ENCODE assay signal across 18 cellular contexts in the genomic region with DNA sequence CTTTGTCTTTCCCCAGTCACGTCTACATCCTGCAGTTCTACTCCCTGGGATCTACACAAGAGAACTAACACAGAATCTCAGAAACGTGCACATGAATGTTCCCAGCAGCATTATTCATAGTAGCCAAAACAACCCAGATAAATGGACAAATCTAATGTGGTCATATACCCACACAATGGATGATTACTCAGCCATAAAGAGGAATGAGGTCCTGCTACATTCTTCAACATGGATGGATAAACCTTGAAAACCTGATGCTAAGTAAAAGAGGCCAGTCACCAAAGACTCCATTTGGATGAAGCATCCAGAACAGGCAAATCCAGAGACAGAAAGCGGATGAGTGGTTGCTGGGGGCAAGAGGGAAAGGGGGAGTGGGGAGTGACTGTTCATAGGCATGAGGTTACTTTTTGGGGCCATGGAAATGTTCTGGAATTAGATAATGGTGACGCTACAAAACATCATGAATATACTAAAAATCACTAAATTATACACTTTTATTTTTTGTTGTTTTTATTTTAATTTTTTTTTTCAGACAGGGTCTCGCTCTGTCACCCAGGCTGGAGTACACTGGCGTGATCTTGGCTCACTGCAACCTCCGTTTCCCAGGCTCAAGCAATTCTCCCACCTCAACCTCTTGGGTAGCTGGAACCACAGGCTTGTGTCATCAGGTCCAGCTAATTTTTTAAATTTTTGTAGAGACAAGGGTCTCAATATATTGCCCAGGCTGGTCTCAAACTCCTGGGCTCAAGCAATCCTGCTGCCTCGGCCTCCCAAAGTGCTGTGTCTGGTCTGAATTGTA. TPM values are rescaled to one million over a fixed set of nuclear protein-coding genes. Genes with fewer than 3 reads are reported as not detected.
DNase-seq lines count a peak whose midpoint lies in the region; ATAC-seq and TF ChIP-seq lines count a peak whose summit lies in the region.
"Had no signal": no experiment of that assay in that cellular context is flagged by ENCODE, and none has a peak within 500 bp of the region (broad histone marks: within the 10 kb centered on the region; RNA-seq: fewer than 3 reads in every experiment).

No MANE protein-coding gene starts in this region.

- peak overlapping the region; percentile 74 to 97 (median 95) for H3K27ac Mint-ChIP-seq in brain
- H3K27ac Mint-ChIP-seq: activated CD8-positive, alpha-beta T cell treated with anti-CD3 and anti-CD28 coated beads, Interleukin-2, amount 10 ng/mL, durations not matched to agents 7 days and 5 days; activated naive CD8-positive, alpha-beta T cell treated with anti-CD3 and anti-CD28 coated beads, Interleukin-2, amount 50 U/mL, for 24 hours; activated T-helper 1 cell treated with anti-CD3 and anti-CD28 coated beads, Interleukin-12 subunit alpha, Interleukin-12 subunit beta, Interleukin-2, Interleukin-4 antibody, amounts not matched to agents 30 ng/mL and 10 ng/mL and 1 ng/mL, durations not matched to agents 14 hours and 24 hours and 36 hours; CD8-positive, alpha-beta memory T cell; stimulated activated naive CD8-positive, alpha-beta T cell treated with anti-CD3 and anti-CD28 coated beads, Interleukin-15, Interleukin-2, amounts not matched to agents 100 ng/mL and 50 ng/mL, for 24 hours had no signal

- H3K27me3 ChIP-seq in PC-3 (ENCODE audit: low read length) = no peaks in the 10 kb centered on the region

- CTCF ChIA-PET in PC-3 (lab: Charles Lee) = interaction anchor here (0.7 kb wide), 1 partner anchor 58 kb away, joined by 3 read pairs; no protein-coding TSS in a partner anchor

- POLR2A ChIA-PET in PC-3 (lab: Charles Lee; ENCODE audit: unreplicated experiment) = no interaction called here

- no peak overlapping the region for H3K9ac ChIP-seq in PC-3 (ENCODE audit: low read length)

- H3K4me3 Mint-ChIP-seq in brain = no peak overlapping the region
- H3K4me3 Mint-ChIP-seq: activated CD8-positive, alpha-beta T cell treated with anti-CD3 and anti-CD28 coated beads, Interleukin-2, amount 10 ng/mL, durations not matched to agents 7 days and 5 days; activated naive CD8-positive, alpha-beta T cell treated with anti-CD3 and anti-CD28 coated beads, Interleukin-2, amount 50 U/mL, for 24 hours; activated T-helper 1 cell treated with anti-CD3 and anti-CD28 coated beads, Interleukin-12 subunit alpha, Interleukin-12 subunit beta, Interleukin-2, Interleukin-4 antibody, amounts not matched to agents 30 ng/mL and 10 ng/mL and 1 ng/mL, durations not matched to agents 14 hours and 24 hours and 36 hours; CD8-positive, alpha-beta memory T cell; stimulated activated naive CD8-positive, alpha-beta T cell treated with anti-CD3 and anti-CD28 coated beads, Interleukin-15, Interleukin-2, amounts not matched to agents 100 ng/mL and 50 ng/mL, for 24 hours had no signal

- no peak for TF ChIP-seq CTCF in PC-3 (conservative IDR thresholded peaks at IDR 0.05; ENCODE audit: low read depth, low read length)
- no peak for TF ChIP-seq CTCF in brain (conservative IDR thresholded peaks at IDR 0.05)

- H3K4me3 ChIP-seq in PC-3 (ENCODE audit: low read length) = no peak overlapping the region
- H3K4me3 ChIP-seq: mucosa of descending colon had no signal

- H3K9me2 ChIP-seq in PC-3 (replicated peaks; ENCODE audit: low read length) = no peaks in the 10 kb centered on the region

- no peaks in the 10 kb centered on the region for H3K4me1 ChIP-seq in PC-3 (ENCODE audit: insufficient read depth, low read length)

- H3K9me3 Mint-ChIP-seq in brain = no peaks in the 10 kb centered on the region
- H3K9me3 Mint-ChIP-seq: activated naive CD8-positive, alpha-beta T cell treated with anti-CD3 and anti-CD28 coated beads, Interleukin-2, amount 50 U/mL, for 24 hours; activated T-helper 1 cell treated with anti-CD3 and anti-CD28 coated beads, Interleukin-12 subunit alpha, Interleukin-12 subunit beta, Interleukin-2, Interleukin-4 antibody, amounts not matched to agents 30 ng/mL and 10 ng/mL and 1 ng/mL, durations not matched to agents 14 hours and 24 hours and 36 hours; CD8-positive, alpha-beta memory T cell; stimulated activated naive CD8-positive, alpha-beta T cell treated with anti-CD3 and anti-CD28 coated beads, Interleukin-15, Interleukin-2, amounts not matched to agents 100 ng/mL and 50 ng/mL, for 24 hours had no signal

- intact Hi-C loops in PC-3 (cut with micrococcal nuclease) (no loop called here), posterior vena cava (cut with DNase I) (no loop called here)

- H2AFZ ChIP-seq in PC-3 (ENCODE audit: low read length) = no peak overlapping the region

- ATAC-seq in PC-3 = no peak
- no peak for ATAC-seq in HG03457 (IDR thresholded peaks at IDR 0.05; ENCODE audit: unreplicated experiment)
- ATAC-seq: activated CD8-positive, alpha-beta T cell treated with anti-CD3 and anti-CD28 coated beads, Interleukin-2, amount 10 ng/mL, durations not matched to agents 7 days and 5 days; activated naive CD8-positive, alpha-beta T cell treated with anti-CD3 and anti-CD28 coated beads, Interleukin-2, amount 50 U/mL, for 24 hours; left lobe of liver had no signal

- no peaks in the 10 kb centered on the region for H4K20me1 ChIP-seq in PC-3 (ENCODE audit: low read length)

- no peaks in the 10 kb centered on the region for H3K79me2 ChIP-seq in PC-3 (ENCODE audit: low read length)

- peaks cover 63% of the 10 kb centered on the region for H3K4me1 Mint-ChIP-seq in brain

- H3K27me3 Mint-ChIP-seq in brain = no peaks in the 10 kb centered on the region
- H3K27me3 Mint-ChIP-seq: activated naive CD8-positive, alpha-beta T cell treated with anti-CD3 and anti-CD28 coated beads, Interleukin-2, amount 50 U/mL, for 24 hours; stimulated activated naive CD8-positive, alpha-beta T cell treated with anti-CD3 and anti-CD28 coated beads, Interleukin-15, Interleukin-2, amounts not matched to agents 100 ng/mL and 50 ng/mL, for 24 hours had no signal

- H3F3A ChIP-seq in PC-3 (ENCODE audit: low read length, unreplicated experiment) = no peaks in the 10 kb centered on the region

- H3K27ac ChIP-seq in PC-3 (ENCODE audit: low read length) = no peak overlapping the region
- peak overlapping the region; percentile 55 for H3K27ac ChIP-seq in substantia nigra (ENCODE audit: low read depth, low read length, poor library complexity, severe bottlenecking)

- no peaks in the 10 kb centered on the region for H3K9me3 ChIP-seq in PC-3 (ENCODE audit: low read length)
- H3K9me3 ChIP-seq: mucosa of descending colon had no signal

- H3K36me3 ChIP-seq in PC-3 (ENCODE audit: low read depth, low read length) = peaks cover 23% of the 10 kb centered on the region

- no peak overlapping the region for H3K4me2 ChIP-seq in PC-3 (ENCODE audit: low read length)

- BruUV-seq in PC-3 (replicated peaks; lab: Mats Ljungman, UMichigan) = no TSS peak

- peak; percentile 27 for DNase-seq in PC-3
- peak; percentile 90 for DNase-seq in kidney glomerular epithelial cell (lab: John Stamatoyannopoulos, UW)
- DNase-seq in substantia nigra (lab: John Stamatoyannopoulos, UW) = no peak
- DNase-seq in posterior vena cava (ENCODE audit: low spot score) = no peak
- DNase-seq in HK-2 (ENCODE audit: unreplicated experiment) = no peak
- no peak for DNase-seq in DMS153 treated with DMSO at 0.1 percent for 48 hours (lab: John Stamatoyannopoulos, UW; ENCODE audit: unreplicated experiment)
- DNase-seq: activated CD8-positive, alpha-beta T cell treated with anti-CD3 and anti-CD28 coated beads, Interleukin-2, amount 10 ng/mL, durations not matched to agents 7 days and 5 days; activated naive CD8-positive, alpha-beta T cell treated with anti-CD3 and anti-CD28 coated beads, Interleukin-2, amount 50 U/mL, for 24 hours; CD8-positive, alpha-beta memory T cell; foreskin melanocyte; stimulated activated CD4-positive, alpha-beta T cell treated with anti-CD3 and anti-CD28 coated beads, Interleukin-1b, Interleukin-23, amount 100 ng/mL, for 48 hours had no signal

- H3K36me3 Mint-ChIP-seq in brain = peaks cover 54% of the 10 kb centered on the region
- H3K36me3 Mint-ChIP-seq: CD8-positive, alpha-beta memory T cell had no signal

RNA-seq across cellular contexts. Expression of gene DSN1, which starts 50.8 kb away (rescaled TPM):
- total RNA-seq in PC-3 (2014; rRNA removed) = 36.3 and 39.8 TPM in 2 replicates
- polyA plus RNA-seq in brain (ENCODE audit: insufficient read depth, low read depth, low replicate concordance) = 24.1 TPM
- 1 to 10 TPM; 7.1 to 7.2 TPM for total RNA-seq in posterior vena cava

RNA-seq across cellular contexts. Expression of gene TLDC2, which starts 51.6 kb away (rescaled TPM):
- not detected in 2 replicates for total RNA-seq in PC-3 (2014; rRNA removed)
- not detected for polyA plus RNA-seq in brain (ENCODE audit: insufficient read depth, low read depth, low replicate concordance)
- under 1 TPM in 1 of 2 donors, not detected in 1; 0.37 TPM for total RNA-seq in posterior vena cava
- total RNA-seq: activated CD8-positive, alpha-beta T cell treated with anti-CD3 and anti-CD28 coated beads, Interleukin-2, amount 10 ng/mL, durations not matched to agents 7 days and 5 days; activated T-helper 1 cell treated with anti-CD3 and anti-CD28 coated beads, Interleukin-12 subunit alpha, Interleukin-12 subunit beta, Interleukin-2, Interleukin-4 antibody, amounts not matched to agents 30 ng/mL and 10 ng/mL and 1 ng/mL, durations not matched to agents 14 hours and 24 hours and 36 hours; CD8-positive, alpha-beta memory T cell; Daoy; left lobe of liver had no signal

Comparison
In these comparisons a context has a peak if more than half of its experiments do, and no peak if none do; other contexts are left out.
1. DNase-seq: peak in PC-3 (single experiment) and kidney glomerular epithelial cell (single experiment); none in substantia nigra (0 of 49), posterior vena cava (single experiment), HK-2 (single experiment) and DMS153 treated with DMSO at 0.1 percent for 48 hours (single experiment).